12 cellular contexts compared by ENCODE assay signal in genomic region chr1:43316738-43317520, GRCh38. TPM values are rescaled to one million over a fixed set of nuclear protein-coding genes. Genes with fewer than 3 reads are reported as not detected.
A peak's percentile ranks its signal among the peaks of the same experiment; 100 is the strongest.
DNase-seq lines count a peak whose midpoint lies in the region; ATAC-seq and TF ChIP-seq lines count a peak whose summit lies in the region.
"Had no signal": no experiment of that assay in that cellular context is flagged by ENCODE, and none has a peak within 500 bp of the region (broad histone marks: within the 10 kb centered on the region; RNA-seq: fewer than 3 reads in every experiment).

No MANE protein-coding gene starts in this region.

- DNase-seq in BJ (ENCODE audit: low read depth) (no peak), iPS-NIHi11 (ENCODE audit: low spot score) (peak; percentile 58), mammary epithelial cell (no peak)
- DNase-seq in stimulated activated CD4-positive, alpha-beta T cell treated with anti-CD3 and anti-CD28 coated beads, Interleukin-4, amount 100 ng/mL, for 24 hours, result no peak
- DNase-seq: activated CD4-positive, alpha-beta memory T cell treated with anti-CD3 and anti-CD28 coated beads for 36 hours; activated naive CD4-positive, alpha-beta T cell; BE2C; OCI-M1 had no signal

- no peak overlapping the region for H3K4me3 Mint-ChIP-seq in activated T-helper 17 cell treated with anti-CD3 and anti-CD28 coated beads, Interleukin-2, amount 50 U/mL, for 72 hours
- H3K4me3 Mint-ChIP-seq: activated CD4-positive, alpha-beta memory T cell treated with anti-CD3 and anti-CD28 coated beads for 36 hours; T-helper 1 cell treated with Interleukin-12 subunit alpha and Interleukin-12 subunit beta and Interleukin-4 antibody, amounts not matched to agents 30 μg/mL and 1 μg/mL, for 36 hours had no signal

- ATAC-seq in activated T-helper 17 cell treated with anti-CD3 and anti-CD28 coated beads, Interleukin-2, amount 50 U/mL, for 72 hours (replicated peaks), result no peak
- ATAC-seq in HG03565 (IDR thresholded peaks at IDR 0.05; ENCODE audit: unreplicated experiment), result no peak
- ATAC-seq: gastroesophageal sphincter had no signal

- no peaks in the 10 kb centered on the region for H3K36me3 Mint-ChIP-seq in activated T-helper 17 cell treated with anti-CD3 and anti-CD28 coated beads, Interleukin-2, amount 50 U/mL, for 72 hours (ENCODE audit: low read depth)
- H3K36me3 Mint-ChIP-seq: activated CD4-positive, alpha-beta memory T cell treated with anti-CD3 and anti-CD28 coated beads for 36 hours had no signal

- no peak overlapping the region for H3K9ac ChIP-seq in mammary epithelial cell (ENCODE audit: insufficient read depth, low read length)

- dilution Hi-C loops in mammary epithelial cell (cut with HindIII; ENCODE audit: low sequenced_read_pairs), result no loop called here

- in situ Hi-C loops in mammary epithelial cell (cut with MboI; ENCODE audit: low sequenced_read_pairs in 2 of 2), result no loop called here

- no peaks in the 10 kb centered on the region for H3K79me2 ChIP-seq in mammary epithelial cell (ENCODE audit: insufficient read depth, low read length)

- no peak overlapping the region for H3K27ac ChIP-seq in mammary epithelial cell (ENCODE audit: insufficient read depth, low read depth, low read length)
- H3K27ac ChIP-seq: gastroesophageal sphincter had no signal

- intact Hi-C loops in mammary epithelial cell (cut with micrococcal nuclease), result no loop called here

- POLR2A ChIA-PET in BJ (lab: Charles Lee), result no interaction called here

- H2AFZ ChIP-seq in mammary epithelial cell (ENCODE audit: low read depth, low read length), result no peak overlapping the region

- H3K4me3 ChIP-seq in BJ (ENCODE audit: low read depth, low read length) (no peak overlapping the region), mammary epithelial cell (replicated peaks in 1 of 3; ENCODE audit: insufficient read depth in 1 of 3, low read depth in 2 of 3, low read length in 3 of 3) (no peak overlapping the region)
- H3K4me3 ChIP-seq: gastroesophageal sphincter had no signal

- no peaks in the 10 kb centered on the region for H3K27me3 Mint-ChIP-seq in activated T-helper 17 cell treated with anti-CD3 and anti-CD28 coated beads, Interleukin-2, amount 50 U/mL, for 72 hours
- H3K27me3 Mint-ChIP-seq: activated CD4-positive, alpha-beta memory T cell treated with anti-CD3 and anti-CD28 coated beads for 36 hours had no signal

- H3K9me3 ChIP-seq in mammary epithelial cell (replicated peaks; ENCODE audit: insufficient read depth, low read length), result no peaks in the 10 kb centered on the region
- H3K9me3 ChIP-seq: BE2C, gastroesophageal sphincter had no signal

- no peak overlapping the region for H3K4me2 ChIP-seq in mammary epithelial cell (ENCODE audit: insufficient read depth, low read depth, low read length)

- H3K36me3 ChIP-seq in BJ (ENCODE audit: control insufficient read depth, insufficient read depth, low read length) (no peaks in the 10 kb centered on the region), mammary epithelial cell (ENCODE audit: insufficient read depth, low read length) (no peaks in the 10 kb centered on the region)
- H3K36me3 ChIP-seq: BE2C, gastroesophageal sphincter had no signal

- H3K27ac Mint-ChIP-seq in activated T-helper 17 cell treated with anti-CD3 and anti-CD28 coated beads, Interleukin-2, amount 50 U/mL, for 72 hours, result peak overlapping the region; percentile 33
- H3K27ac Mint-ChIP-seq: activated CD4-positive, alpha-beta memory T cell treated with anti-CD3 and anti-CD28 coated beads for 36 hours; T-helper 1 cell treated with Interleukin-12 subunit alpha and Interleukin-12 subunit beta and Interleukin-4 antibody, amounts not matched to agents 30 μg/mL and 1 μg/mL, for 36 hours had no signal

- H3K4me1 Mint-ChIP-seq in activated T-helper 17 cell treated with anti-CD3 and anti-CD28 coated beads, Interleukin-2, amount 50 U/mL, for 72 hours, result peaks cover 4% of the 10 kb centered on the region

- BruUV-seq in mammary epithelial cell (replicated peaks; lab: Mats Ljungman, UMichigan), result no TSS peak

- WGBS in mammary epithelial cell (ENCODE audit: low coverage, missing lambda C conversion rate), result 85% methylated on average over 15 of the region's 16 CpGs

- no peaks in the 10 kb centered on the region for H3K9me3 Mint-ChIP-seq in activated T-helper 17 cell treated with anti-CD3 and anti-CD28 coated beads, Interleukin-2, amount 50 U/mL, for 72 hours
- H3K9me3 Mint-ChIP-seq: activated CD4-positive, alpha-beta memory T cell treated with anti-CD3 and anti-CD28 coated beads for 36 hours; T-helper 1 cell treated with Interleukin-12 subunit alpha and Interleukin-12 subunit beta and Interleukin-4 antibody, amounts not matched to agents 30 μg/mL and 1 μg/mL, for 36 hours had no signal

- TF ChIP-seq CTCF in BJ (IDR thresholded peaks at IDR 0.05; ENCODE audit: insufficient read depth, low read depth, low read length), result peak; percentile 18; the same call in 1 of the 2 replicates
- no peak for TF ChIP-seq CTCF in mammary epithelial cell (conservative IDR thresholded peaks at IDR 0.05 in 1 of 2, IDR thresholded peaks at IDR 0.05 in 1 of 2; ENCODE audit: extremely low read depth in 1 of 2, insufficient read depth in 1 of 2, low read depth in 1 of 2, low read length in 2 of 2)

- CTCF ChIA-PET in BJ (lab: Yijun Ruan, JAX), result interaction anchor here (0.8 to 1.3 kb wide), 3 partner anchors 9 to 41 kb away, joined by 3 read pairs; no protein-coding TSS in a partner anchor
- CTCF ChIA-PET in mammary epithelial cell (lab: Charles Lee; ENCODE audit: low non-redundant PET), result no interaction called here

- H3K27me3 ChIP-seq in BJ (ENCODE audit: control insufficient read depth, insufficient read depth, low read length) (no peaks in the 10 kb centered on the region), mammary epithelial cell (ENCODE audit: insufficient read depth, low read length) (no peaks in the 10 kb centered on the region)
- H3K27me3 ChIP-seq: BE2C, gastroesophageal sphincter had no signal

- H4K20me1 ChIP-seq in mammary epithelial cell (ENCODE audit: insufficient read depth, low read length), result no peaks in the 10 kb centered on the region

- no peaks in the 10 kb centered on the region for H3K4me1 ChIP-seq in mammary epithelial cell (ENCODE audit: insufficient read depth, low read length)
- H3K4me1 ChIP-seq: BE2C, gastroesophageal sphincter had no signal

RNA-seq across cellular contexts. Expression of gene TIE1, which starts 16.1 kb away (rescaled TPM):
- polyA plus RNA-seq in BJ (2011; rRNA removed), result 0.05 TPM in 1 of 2 replicates, not detected in the other
- not detected in 2 replicates for polyA minus RNA-seq in BJ (2011; rRNA and poly(A)+ RNA removed)
- under 1 TPM in 1 of 2 donors, not detected in 1; 0.61 TPM for total RNA-seq in activated T-helper 17 cell treated with anti-CD3 and anti-CD28 coated beads, Interleukin-2, amount 50 U/mL, for 72 hours
- total RNA-seq in mammary epithelial cell, result not detected
- not detected for polyA plus RNA-seq in mammary epithelial cell
- polyA minus RNA-seq in mammary epithelial cell, result not detected
- total RNA-seq: activated CD4-positive, alpha-beta memory T cell treated with anti-CD3 and anti-CD28 coated beads for 36 hours had no signal

RNA-seq across cellular contexts. Expression of gene MPL, which starts 20.7 kb away (rescaled TPM):
- not detected in 2 replicates for polyA plus RNA-seq in BJ (2011; rRNA removed)
- polyA minus RNA-seq in BJ (2011; rRNA and poly(A)+ RNA removed), result 0.67 TPM in 1 of 2 replicates, not detected in the other
- not detected for total RNA-seq in activated T-helper 17 cell treated with anti-CD3 and anti-CD28 coated beads, Interleukin-2, amount 50 U/mL, for 72 hours
- total RNA-seq in mammary epithelial cell, result under 1 TPM; 0.17 to 0.49 TPM
- polyA plus RNA-seq in mammary epithelial cell, result 0.07 TPM
- polyA minus RNA-seq in mammary epithelial cell, result not detected
- total RNA-seq: activated CD4-positive, alpha-beta memory T cell treated with anti-CD3 and anti-CD28 coated beads for 36 hours had no signal

RNA-seq across cellular contexts. Expression of gene C1orf210, which starts 31.5 kb away (rescaled TPM):
- polyA plus RNA-seq in BJ (2011; rRNA removed) (not detected in 2 replicates), mammary epithelial cell (7.6 TPM)
- polyA minus RNA-seq in BJ (2011; rRNA and poly(A)+ RNA removed), result not detected in 2 replicates
- total RNA-seq in activated T-helper 17 cell treated with anti-CD3 and anti-CD28 coated beads, Interleukin-2, amount 50 U/mL, for 72 hours, result not detected
- total RNA-seq in mammary epithelial cell, result 1 to 10 TPM; 7.0 to 7.2 TPM
- polyA minus RNA-seq in mammary epithelial cell, result 0.93 TPM
- total RNA-seq: activated CD4-positive, alpha-beta memory T cell treated with anti-CD3 and anti-CD28 coated beads for 36 hours had no signal

RNA-seq across cellular contexts. Expression of gene CDC20, which starts 41.9 kb away (rescaled TPM):
- polyA plus RNA-seq in BJ (2011; rRNA removed) (58.4 and 107 TPM in 2 replicates), mammary epithelial cell (215 TPM)
- 72.8 and 96.5 TPM in 2 replicates for polyA minus RNA-seq in BJ (2011; rRNA and poly(A)+ RNA removed)
- 100 to 1,000 TPM; 127 to 199 TPM for total RNA-seq in activated T-helper 17 cell treated with anti-CD3 and anti-CD28 coated beads, Interleukin-2, amount 50 U/mL, for 72 hours
- 100 to 1,000 TPM in 1 of 2 donors, 1 to 10 TPM in 1; 1.7 to 121 TPM for total RNA-seq in mammary epithelial cell
- polyA minus RNA-seq in mammary epithelial cell, result 326 TPM

RNA-seq across cellular contexts. Expression of gene TMEM125, which starts 47.1 kb away (rescaled TPM):
- 0.17 TPM in 2 replicates for polyA plus RNA-seq in BJ (2011; rRNA removed)
- polyA minus RNA-seq in BJ (2011; rRNA and poly(A)+ RNA removed), result 0.24 TPM in 1 of 2 replicates, not detected in the other
- total RNA-seq in activated T-helper 17 cell treated with anti-CD3 and anti-CD28 coated beads, Interleukin-2, amount 50 U/mL, for 72 hours, result not detected
- total RNA-seq in mammary epithelial cell, result 1 to 10 TPM in 1 of 2 donors, under 1 TPM in 1; 0.67 to 5.1 TPM
- 2.2 TPM for polyA plus RNA-seq in mammary epithelial cell
- polyA minus RNA-seq in mammary epithelial cell, result 3.3 TPM

Comparison
In these comparisons a context has a peak if more than half of its experiments do, and no peak if none do; other contexts are left out.
1. RNA of gene C1orf210, which starts 31.5 kb away (total RNA-seq): 7.0 to 7.2 TPM in mammary epithelial cell; not detected in activated T-helper 17 cell treated with anti-CD3 and anti-CD28 coated beads, Interleukin-2, amount 50 U/mL, for 72 hours; every median in the first group is over 4 times any median in the second.